8 cellular contexts compared by ENCODE assay signal in genomic region chr17:82098169-82098938, GRCh38. TPM values are rescaled to one million over a fixed set of nuclear protein-coding genes. Genes with fewer than 3 reads are reported as not detected.
DNase-seq lines count a peak whose midpoint lies in the region; ATAC-seq and TF ChIP-seq lines count a peak whose summit lies in the region.

TSS of gene FASN (minus strand) at chr17:82098236. CDS start at chr17:82096445, 1,791 bp downstream.

- H3K36me3 Mint-ChIP-seq in activated T-helper 1 cell treated with anti-CD3 and anti-CD28 coated beads, Interleukin-12 subunit alpha, Interleukin-12 subunit beta, Interleukin-2, Interleukin-4 antibody, amounts not matched to agents 30 ng/mL and 10 ng/mL and 1 ng/mL, durations not matched to agents 14 hours and 24 hours and 36 hours (ENCODE audit: low read depth) = peaks cover 10% of the 10 kb centered on the region
- no peaks in the 10 kb centered on the region for H3K36me3 Mint-ChIP-seq in natural killer cell treated with Interleukin-12 subunit alpha and Interleukin-12 subunit beta and Interleukin-15 and Interleukin-18, amount 100 ng/mL, for 72 hours

- no peaks in the 10 kb centered on the region for H4K20me1 ChIP-seq in GM23248 (ENCODE audit: insufficient read depth)

- peak within 1 kb of the TSS; percentile 82 for H3K27ac ChIP-seq in GM23248

- 1% methylated on average over 74 to 92 of the region's 124 CpGs for WGBS in GM23248 (ENCODE audit: low coverage in 1 of 2, low lambda C conversion rate in 2 of 2, missing lambda C conversion rate in 2 of 2), 2 experiments

- no peaks in the 10 kb centered on the region for H3K27me3 Mint-ChIP-seq in activated T-helper 1 cell treated with anti-CD3 and anti-CD28 coated beads, Interleukin-12 subunit alpha, Interleukin-12 subunit beta, Interleukin-2, Interleukin-4 antibody, amounts not matched to agents 30 ng/mL and 10 ng/mL and 1 ng/mL, durations not matched to agents 14 hours and 24 hours and 36 hours (ENCODE audit: insufficient read depth)
- no peaks in the 10 kb centered on the region for H3K27me3 Mint-ChIP-seq in natural killer cell treated with Interleukin-12 subunit alpha and Interleukin-12 subunit beta and Interleukin-15 and Interleukin-18, amount 100 ng/mL, for 72 hours

- no peaks in the 10 kb centered on the region for H3K9me3 Mint-ChIP-seq in activated T-helper 1 cell treated with anti-CD3 and anti-CD28 coated beads, Interleukin-12 subunit alpha, Interleukin-12 subunit beta, Interleukin-2, Interleukin-4 antibody, amounts not matched to agents 30 ng/mL and 10 ng/mL and 1 ng/mL, durations not matched to agents 14 hours and 24 hours and 36 hours
- H3K9me3 Mint-ChIP-seq in natural killer cell treated with Interleukin-12 subunit alpha and Interleukin-12 subunit beta and Interleukin-15 and Interleukin-18, amount 100 ng/mL, for 72 hours = no peaks in the 10 kb centered on the region

- peak within 1 kb of the TSS; percentile 80 for H3K4me2 ChIP-seq in GM23248 (ENCODE audit: unreplicated experiment)

- no peaks in the 10 kb centered on the region for H3K27me3 ChIP-seq in GM23248 (replicated peaks; ENCODE audit: insufficient read depth)

- H3F3A ChIP-seq in GM23248 (ENCODE audit: insufficient read depth) = no peaks in the 10 kb centered on the region

- intact Hi-C loops in activated T-helper 1 cell treated with anti-CD3 and anti-CD28 coated beads, Interleukin-12 subunit alpha, Interleukin-12 subunit beta, Interleukin-2, Interleukin-4 antibody, amounts not matched to agents 30 ng/mL and 10 ng/mL and 1 ng/mL, durations not matched to agents 14 hours and 24 hours and 36 hours (cut with micrococcal nuclease) = loop anchor here (1.0 to 5.0 kb wide), 8 partner anchors 8 to 265 kb away; partner anchors contain the start of genes ALYREF, ANAPC11, DCXR and GPS1

- H3K4me3 ChIP-seq in GM23248 = peak within 1 kb of the TSS; percentile 83
- peak within 1 kb of the TSS; percentile 77 for H3K4me3 ChIP-seq in fibroblast of mammary gland (ENCODE audit: control insufficient read depth, low read depth, low read length)

- H3K9ac ChIP-seq in GM23248 = peak within 1 kb of the TSS; percentile 95

- peak; percentile 98 for DNase-seq in Daoy (ENCODE audit: low read depth)
- peak; percentile 98 for DNase-seq in GM23248
- peak; percentile 93 to 94 for DNase-seq in Kasumi-1 (lab: John Stamatoyannopoulos, UW)
- DNase-seq in RKO (ENCODE audit: low spot score) = peak; percentile 94
- peak; percentile 92 for DNase-seq in activated T-helper 1 cell treated with anti-CD3 and anti-CD28 coated beads, Interleukin-12 subunit alpha, Interleukin-12 subunit beta, Interleukin-2, Interleukin-4 antibody, amounts not matched to agents 30 ng/mL and 10 ng/mL and 1 ng/mL, durations not matched to agents 14 hours and 24 hours and 36 hours (ENCODE audit: low spot score)
- DNase-seq in fibroblast of mammary gland (ENCODE audit: low read depth) = peak; percentile 93
- peak; percentile 97 for DNase-seq in natural killer cell treated with Interleukin-12 subunit alpha and Interleukin-12 subunit beta and Interleukin-15 and Interleukin-18, amount 100 ng/mL, for 72 hours (ENCODE audit: low spot score)
- peak; percentile 98 for DNase-seq in stimulated activated naive CD8-positive, alpha-beta T cell treated with anti-CD3 and anti-CD28 coated beads, Interleukin-15, Interleukin-2, amounts not matched to agents 100 U/mL and 50 U/mL, for 24 hours

- peaks cover 27% of the 10 kb centered on the region for H3K79me2 ChIP-seq in GM23248 (ENCODE audit: insufficient read depth)

- peak; percentile 27 for TF ChIP-seq CTCF in fibroblast of mammary gland (conservative IDR thresholded peaks at IDR 0.05; ENCODE audit: control insufficient read depth, insufficient read depth, low read depth, low read length)

- peak within 1 kb of the TSS; percentile 72 for H3K27ac Mint-ChIP-seq in activated T-helper 1 cell treated with anti-CD3 and anti-CD28 coated beads, Interleukin-12 subunit alpha, Interleukin-12 subunit beta, Interleukin-2, Interleukin-4 antibody, amounts not matched to agents 30 ng/mL and 10 ng/mL and 1 ng/mL, durations not matched to agents 14 hours and 24 hours and 36 hours
- H3K27ac Mint-ChIP-seq in natural killer cell treated with Interleukin-12 subunit alpha and Interleukin-12 subunit beta and Interleukin-15 and Interleukin-18, amount 100 ng/mL, for 72 hours = peak within 1 kb of the TSS in 1 of 2 donors; percentile 72

- H3K36me3 ChIP-seq in GM23248 (ENCODE audit: low read depth) = peaks cover under 1% of the 10 kb centered on the region; the same call in 1 of the 2 replicates

- peak within 1 kb of the TSS; percentile 82 for H3K4me3 Mint-ChIP-seq in activated T-helper 1 cell treated with anti-CD3 and anti-CD28 coated beads, Interleukin-12 subunit alpha, Interleukin-12 subunit beta, Interleukin-2, Interleukin-4 antibody, amounts not matched to agents 30 ng/mL and 10 ng/mL and 1 ng/mL, durations not matched to agents 14 hours and 24 hours and 36 hours
- peak within 1 kb of the TSS; percentile 44 for H3K4me3 Mint-ChIP-seq in natural killer cell treated with Interleukin-12 subunit alpha and Interleukin-12 subunit beta and Interleukin-15 and Interleukin-18, amount 100 ng/mL, for 72 hours

- H3K4me1 ChIP-seq in GM23248 (ENCODE audit: insufficient read depth) = 0 out of 2 replicates have a peak, but pooled peaks cover 4% of the 10 kb centered on the region

- H2AFZ ChIP-seq in GM23248 = peak within 1 kb of the TSS; percentile 63

- H3K9me2 ChIP-seq in GM23248 (ENCODE audit: insufficient read depth) = no peaks in the 10 kb centered on the region

- ATAC-seq in natural killer cell treated with Interleukin-12 subunit alpha and Interleukin-12 subunit beta and Interleukin-15 and Interleukin-18, amount 100 ng/mL, for 72 hours = peak; percentile 88 to 92
- ATAC-seq in stimulated activated naive CD8-positive, alpha-beta T cell treated with anti-CD3 and anti-CD28 coated beads, Interleukin-15, Interleukin-2, amounts not matched to agents 100 U/mL and 50 U/mL, for 24 hours = peak; percentile 79

- H3K9me3 ChIP-seq in GM23248 (ENCODE audit: low read depth) = no peaks in the 10 kb centered on the region

- in situ Hi-C loops in GM23248 (cut with MboI) = no loop called here

- no peaks in the 10 kb centered on the region for H3K4me1 Mint-ChIP-seq in activated T-helper 1 cell treated with anti-CD3 and anti-CD28 coated beads, Interleukin-12 subunit alpha, Interleukin-12 subunit beta, Interleukin-2, Interleukin-4 antibody, amounts not matched to agents 30 ng/mL and 10 ng/mL and 1 ng/mL, durations not matched to agents 14 hours and 24 hours and 36 hours (ENCODE audit: low read depth)
- H3K4me1 Mint-ChIP-seq in natural killer cell treated with Interleukin-12 subunit alpha and Interleukin-12 subunit beta and Interleukin-15 and Interleukin-18, amount 100 ng/mL, for 72 hours (ENCODE audit: low read depth in 2 of 2) = peaks cover 0 to 3% of the 10 kb centered on the region in 2 donors

RNA-seq across cellular contexts. Expression of gene FASN, which starts in this region (rescaled TPM):
- 49.5 and 65.1 TPM in 2 replicates for total RNA-seq in Daoy (2014; rRNA removed; shearing (Covaris generic))
- 33.8 and 38.2 TPM in 2 replicates for total RNA-seq in GM23248 (2014; rRNA removed; shearing (Covaris generic))
- 12.7 and 16.3 TPM in 2 replicates for polyA plus RNA-seq in GM23248 (2016; fragmentation: Nextera tagmentation; extraction: Ambion mirVana)
- total RNA-seq in activated T-helper 1 cell treated with anti-CD3 and anti-CD28 coated beads, Interleukin-12 subunit alpha, Interleukin-12 subunit beta, Interleukin-2, Interleukin-4 antibody, amounts not matched to agents 30 ng/mL and 10 ng/mL and 1 ng/mL, durations not matched to agents 14 hours and 24 hours and 36 hours = 415 and 421 TPM in 2 replicates
- 100 to 1,000 TPM; 195 to 451 TPM for total RNA-seq in natural killer cell treated with Interleukin-12 subunit alpha and Interleukin-12 subunit beta and Interleukin-15 and Interleukin-18, amount 100 ng/mL, for 72 hours

Comparison
In these comparisons a context has a peak if more than half of its experiments do, and no peak if none do; other contexts are left out.
1. Peak in every context shown above with its lines: DNase-seq, ATAC-seq, H3K4me3 ChIP-seq and H3K27ac ChIP-seq.